ENCODE assay signal across 1 cellular context in the genomic region with DNA sequence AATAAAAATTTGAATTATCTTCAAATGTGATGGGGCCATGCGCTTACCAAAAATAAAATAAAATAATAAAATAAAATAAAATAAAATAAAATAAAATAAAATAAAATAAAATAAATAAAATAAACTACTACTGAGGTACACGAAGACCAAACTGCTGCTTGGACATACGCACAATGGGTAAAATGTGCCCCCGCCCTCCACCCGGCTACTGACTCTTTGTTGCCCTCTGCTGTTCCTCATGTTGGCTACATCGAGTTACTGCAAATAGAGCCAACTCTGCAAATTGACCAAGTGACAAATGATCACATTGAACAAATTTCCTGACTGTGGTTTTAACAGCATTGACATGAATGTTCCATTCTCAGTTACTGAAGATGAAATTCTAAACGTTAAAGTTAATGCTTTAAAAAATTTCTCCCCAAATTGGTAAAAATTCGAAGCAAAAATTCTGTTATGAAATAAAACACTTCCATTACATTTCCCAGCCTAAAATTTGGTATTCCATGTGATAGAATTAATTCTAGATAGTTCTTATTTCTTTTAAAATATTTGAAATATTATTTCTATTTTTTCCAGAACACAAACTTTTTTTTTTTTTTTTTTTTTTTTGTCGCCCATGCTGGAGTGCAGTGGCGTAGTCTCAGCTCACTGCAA.
TF ChIP-seq lines count a peak whose summit lies in the region.

No MANE protein-coding gene starts in this region.

TF ChIP-seq in HEK293, 187 proteins besides CTCF, POLR2A, EP300 and RAD21 (continued from another document):
- TF ChIP-seq, protein P1, sequence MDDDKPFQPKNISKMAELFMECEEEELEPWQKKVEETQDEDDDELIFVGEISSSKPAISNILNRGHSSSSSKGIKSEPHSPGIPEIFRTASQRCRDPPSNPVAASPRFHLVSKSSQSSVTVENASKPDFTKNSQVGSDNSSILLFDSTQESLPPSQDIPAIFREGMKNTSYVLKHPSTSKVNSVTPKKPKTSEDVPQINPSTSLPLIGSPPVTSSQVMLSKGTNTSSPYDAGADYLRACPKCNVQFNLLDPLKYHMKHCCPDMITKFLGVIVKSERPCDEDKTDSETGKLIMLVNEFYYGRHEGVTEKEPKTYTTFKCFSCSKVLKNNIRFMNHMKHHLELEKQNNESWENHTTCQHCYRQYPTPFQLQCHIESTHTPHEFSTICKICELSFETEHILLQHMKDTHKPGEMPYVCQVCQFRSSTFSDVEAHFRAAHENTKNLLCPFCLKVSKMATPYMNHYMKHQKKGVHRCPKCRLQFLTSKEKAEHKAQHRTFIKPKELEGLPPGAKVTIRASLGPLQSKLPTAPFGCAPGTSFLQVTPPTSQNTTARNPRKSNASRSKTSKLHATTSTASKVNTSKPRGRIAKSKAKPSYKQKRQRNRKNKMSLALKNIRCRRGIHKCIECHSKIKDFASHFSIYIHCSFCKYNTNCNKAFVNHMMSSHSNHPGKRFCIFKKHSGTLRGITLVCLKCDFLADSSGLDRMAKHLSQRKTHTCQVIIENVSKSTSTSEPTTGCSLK (tag by site-specific recombination; IDR thresholded peaks at IDR 0.05), result no peak
- TF ChIP-seq, protein P2, sequence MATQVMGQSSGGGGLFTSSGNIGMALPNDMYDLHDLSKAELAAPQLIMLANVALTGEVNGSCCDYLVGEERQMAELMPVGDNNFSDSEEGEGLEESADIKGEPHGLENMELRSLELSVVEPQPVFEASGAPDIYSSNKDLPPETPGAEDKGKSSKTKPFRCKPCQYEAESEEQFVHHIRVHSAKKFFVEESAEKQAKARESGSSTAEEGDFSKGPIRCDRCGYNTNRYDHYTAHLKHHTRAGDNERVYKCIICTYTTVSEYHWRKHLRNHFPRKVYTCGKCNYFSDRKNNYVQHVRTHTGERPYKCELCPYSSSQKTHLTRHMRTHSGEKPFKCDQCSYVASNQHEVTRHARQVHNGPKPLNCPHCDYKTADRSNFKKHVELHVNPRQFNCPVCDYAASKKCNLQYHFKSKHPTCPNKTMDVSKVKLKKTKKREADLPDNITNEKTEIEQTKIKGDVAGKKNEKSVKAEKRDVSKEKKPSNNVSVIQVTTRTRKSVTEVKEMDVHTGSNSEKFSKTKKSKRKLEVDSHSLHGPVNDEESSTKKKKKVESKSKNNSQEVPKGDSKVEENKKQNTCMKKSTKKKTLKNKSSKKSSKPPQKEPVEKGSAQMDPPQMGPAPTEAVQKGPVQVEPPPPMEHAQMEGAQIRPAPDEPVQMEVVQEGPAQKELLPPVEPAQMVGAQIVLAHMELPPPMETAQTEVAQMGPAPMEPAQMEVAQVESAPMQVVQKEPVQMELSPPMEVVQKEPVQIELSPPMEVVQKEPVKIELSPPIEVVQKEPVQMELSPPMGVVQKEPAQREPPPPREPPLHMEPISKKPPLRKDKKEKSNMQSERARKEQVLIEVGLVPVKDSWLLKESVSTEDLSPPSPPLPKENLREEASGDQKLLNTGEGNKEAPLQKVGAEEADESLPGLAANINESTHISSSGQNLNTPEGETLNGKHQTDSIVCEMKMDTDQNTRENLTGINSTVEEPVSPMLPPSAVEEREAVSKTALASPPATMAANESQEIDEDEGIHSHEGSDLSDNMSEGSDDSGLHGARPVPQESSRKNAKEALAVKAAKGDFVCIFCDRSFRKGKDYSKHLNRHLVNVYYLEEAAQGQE (tag by site-specific recombination; IDR thresholded peaks at IDR 0.05), result peak; percentile 16; the same call in 1 of the 2 replicates
- TF ChIP-seq, protein P3, sequence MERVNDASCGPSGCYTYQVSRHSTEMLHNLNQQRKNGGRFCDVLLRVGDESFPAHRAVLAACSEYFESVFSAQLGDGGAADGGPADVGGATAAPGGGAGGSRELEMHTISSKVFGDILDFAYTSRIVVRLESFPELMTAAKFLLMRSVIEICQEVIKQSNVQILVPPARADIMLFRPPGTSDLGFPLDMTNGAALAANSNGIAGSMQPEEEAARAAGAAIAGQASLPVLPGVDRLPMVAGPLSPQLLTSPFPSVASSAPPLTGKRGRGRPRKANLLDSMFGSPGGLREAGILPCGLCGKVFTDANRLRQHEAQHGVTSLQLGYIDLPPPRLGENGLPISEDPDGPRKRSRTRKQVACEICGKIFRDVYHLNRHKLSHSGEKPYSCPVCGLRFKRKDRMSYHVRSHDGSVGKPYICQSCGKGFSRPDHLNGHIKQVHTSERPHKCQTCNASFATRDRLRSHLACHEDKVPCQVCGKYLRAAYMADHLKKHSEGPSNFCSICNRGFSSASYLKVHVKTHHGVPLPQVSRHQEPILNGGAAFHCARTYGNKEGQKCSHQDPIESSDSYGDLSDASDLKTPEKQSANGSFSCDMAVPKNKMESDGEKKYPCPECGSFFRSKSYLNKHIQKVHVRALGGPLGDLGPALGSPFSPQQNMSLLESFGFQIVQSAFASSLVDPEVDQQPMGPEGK (tag by site-specific recombination; IDR thresholded peaks at IDR 0.05), result peak; percentile 80
